18 cellular contexts compared by ENCODE assay signal in genomic region chr16:12567602-12568001, GRCh38.
DNase-seq lines count a peak whose midpoint lies in the region; ATAC-seq lines count a peak whose summit lies in the region.
"Had no signal": no experiment of that assay in that cellular context is flagged by ENCODE, and none has a peak within 500 bp of the region (broad histone marks: within the 10 kb centered on the region; RNA-seq: fewer than 3 reads in every experiment).

No MANE protein-coding gene starts in this region.

- no peak overlapping the region for H3K4me3 Mint-ChIP-seq in activated CD4-positive, alpha-beta T cell treated with anti-CD3 and anti-CD28 coated beads for 36 hours
- H3K4me3 Mint-ChIP-seq in stimulated activated naive CD8-positive, alpha-beta T cell treated with anti-CD3 and anti-CD28 coated beads, Interleukin-15, amount 100 ng/mL, for 72 hours = no peak overlapping the region
- H3K4me3 Mint-ChIP-seq in activated T-helper 1 cell treated with anti-CD3 and anti-CD28 coated beads, Interleukin-12 subunit alpha, Interleukin-12 subunit beta, Interleukin-2, Interleukin-4 antibody, amounts not matched to agents 30 ng/mL and 10 ng/mL and 1 ng/mL, durations not matched to agents 14 hours and 24 hours and 36 hours = no peak overlapping the region
- H3K4me3 Mint-ChIP-seq: H9 had no signal

- no peaks in the 10 kb centered on the region for H3K27me3 Mint-ChIP-seq in activated CD4-positive, alpha-beta T cell treated with anti-CD3 and anti-CD28 coated beads for 36 hours
- H3K27me3 Mint-ChIP-seq in stimulated activated naive CD8-positive, alpha-beta T cell treated with anti-CD3 and anti-CD28 coated beads, Interleukin-15, amount 100 ng/mL, for 72 hours = no peaks in the 10 kb centered on the region
- no peaks in the 10 kb centered on the region for H3K27me3 Mint-ChIP-seq in activated T-helper 1 cell treated with anti-CD3 and anti-CD28 coated beads, Interleukin-12 subunit alpha, Interleukin-12 subunit beta, Interleukin-2, Interleukin-4 antibody, amounts not matched to agents 30 ng/mL and 10 ng/mL and 1 ng/mL, durations not matched to agents 14 hours and 24 hours and 36 hours (ENCODE audit: insufficient read depth)

- H3K4me1 Mint-ChIP-seq in activated CD4-positive, alpha-beta T cell treated with anti-CD3 and anti-CD28 coated beads for 36 hours = peaks cover 31% of the 10 kb centered on the region
- H3K4me1 Mint-ChIP-seq in stimulated activated naive CD8-positive, alpha-beta T cell treated with anti-CD3 and anti-CD28 coated beads, Interleukin-15, amount 100 ng/mL, for 72 hours = peaks cover 34% of the 10 kb centered on the region
- peaks cover 35% of the 10 kb centered on the region for H3K4me1 Mint-ChIP-seq in activated T-helper 1 cell treated with anti-CD3 and anti-CD28 coated beads, Interleukin-12 subunit alpha, Interleukin-12 subunit beta, Interleukin-2, Interleukin-4 antibody, amounts not matched to agents 30 ng/mL and 10 ng/mL and 1 ng/mL, durations not matched to agents 14 hours and 24 hours and 36 hours (ENCODE audit: low read depth)

- CTCF ChIA-PET in activated CD4-positive, alpha-beta T cell treated with anti-CD3 and anti-CD28 coated beads for 36 hours (lab: Charles Lee) = interaction anchor here (0.6 to 1.2 kb wide), 3 partner anchors 28 to 488 kb away, joined by 3 read pairs; no protein-coding TSS in a partner anchor

- DNase-seq in activated CD4-positive, alpha-beta T cell treated with anti-CD3 and anti-CD28 coated beads for 36 hours = no peak
- no peak for DNase-seq in activated CD4-positive, alpha-beta T cell treated with anti-CD3 and anti-CD28 coated beads, Interleukin-2, amount 50 U/mL, for 1 hour
- no peak for DNase-seq in stimulated activated naive CD8-positive, alpha-beta T cell treated with anti-CD3 and anti-CD28 coated beads, Interleukin-15, amount 100 ng/mL, for 72 hours
- no peak for DNase-seq in stimulated activated naive CD8-positive, alpha-beta T cell treated with anti-CD3 and anti-CD28 coated beads, Interleukin-15, Interleukin-2, amounts not matched to agents 100 U/mL and 50 U/mL, for 24 hours
- no peak for DNase-seq in activated T-helper 1 cell treated with anti-CD3 and anti-CD28 coated beads, Interleukin-12 subunit alpha, Interleukin-12 subunit beta, Interleukin-2, Interleukin-4 antibody, amounts not matched to agents 30 ng/mL and 10 ng/mL and 1 ng/mL, durations not matched to agents 14 hours and 24 hours and 36 hours (ENCODE audit: low spot score)
- DNase-seq in NCI-H345 treated with DMSO at 0.1 percent for 48 hours (lab: John Stamatoyannopoulos, UW; ENCODE audit: unreplicated experiment) = no peak
- DNase-seq in cortex of kidney (lab: John Stamatoyannopoulos, UW) = no peak
- no peak for DNase-seq in activated gamma-delta T cell (lab: John Stamatoyannopoulos, UW)
- DNase-seq: 8988T, GDM1, H9, Karpas-422, MG63, NCI-H1092, NCI-H2081 treated with DMSO at 0.1 percent for 48 hours, NCI-H524, PC-9 had no signal

- POLR2A ChIA-PET in activated CD4-positive, alpha-beta T cell treated with anti-CD3 and anti-CD28 coated beads for 36 hours (lab: Charles Lee) = no interaction called here

- peak; percentile 24 for ATAC-seq in activated CD4-positive, alpha-beta T cell treated with anti-CD3 and anti-CD28 coated beads for 36 hours
- peak; percentile 31 for ATAC-seq in stimulated activated naive CD8-positive, alpha-beta T cell treated with anti-CD3 and anti-CD28 coated beads, Interleukin-15, amount 100 ng/mL, for 72 hours
- no peak for ATAC-seq in stimulated activated naive CD8-positive, alpha-beta T cell treated with anti-CD3 and anti-CD28 coated beads, Interleukin-15, Interleukin-2, amounts not matched to agents 100 U/mL and 50 U/mL, for 24 hours
- ATAC-seq: GM12878 had no signal

- peaks cover 12% of the 10 kb centered on the region for H3K9me3 Mint-ChIP-seq in activated CD4-positive, alpha-beta T cell treated with anti-CD3 and anti-CD28 coated beads for 36 hours (ENCODE audit: low read depth)
- H3K9me3 Mint-ChIP-seq in stimulated activated naive CD8-positive, alpha-beta T cell treated with anti-CD3 and anti-CD28 coated beads, Interleukin-15, amount 100 ng/mL, for 72 hours = peaks cover 4 to 27% of the 10 kb centered on the region in 2 donors
- peaks cover 24% of the 10 kb centered on the region for H3K9me3 Mint-ChIP-seq in activated T-helper 1 cell treated with anti-CD3 and anti-CD28 coated beads, Interleukin-12 subunit alpha, Interleukin-12 subunit beta, Interleukin-2, Interleukin-4 antibody, amounts not matched to agents 30 ng/mL and 10 ng/mL and 1 ng/mL, durations not matched to agents 14 hours and 24 hours and 36 hours

- intact Hi-C loops in activated CD4-positive, alpha-beta T cell treated with anti-CD3 and anti-CD28 coated beads for 36 hours (cut with DNase I, micrococcal nuclease) = no loop called here
- intact Hi-C loops in activated T-helper 1 cell treated with anti-CD3 and anti-CD28 coated beads, Interleukin-12 subunit alpha, Interleukin-12 subunit beta, Interleukin-2, Interleukin-4 antibody, amounts not matched to agents 30 ng/mL and 10 ng/mL and 1 ng/mL, durations not matched to agents 14 hours and 24 hours and 36 hours (cut with micrococcal nuclease) = no loop called here

- H3K36me3 Mint-ChIP-seq in activated CD4-positive, alpha-beta T cell treated with anti-CD3 and anti-CD28 coated beads for 36 hours (ENCODE audit: low read depth) = peaks cover 29% of the 10 kb centered on the region
- peaks cover 70% of the 10 kb centered on the region for H3K36me3 Mint-ChIP-seq in activated T-helper 1 cell treated with anti-CD3 and anti-CD28 coated beads, Interleukin-12 subunit alpha, Interleukin-12 subunit beta, Interleukin-2, Interleukin-4 antibody, amounts not matched to agents 30 ng/mL and 10 ng/mL and 1 ng/mL, durations not matched to agents 14 hours and 24 hours and 36 hours (ENCODE audit: low read depth)

- H3K27ac Mint-ChIP-seq in activated CD4-positive, alpha-beta T cell treated with anti-CD3 and anti-CD28 coated beads for 36 hours = no peak overlapping the region
- peak overlapping the region in 1 of 2 donors; percentile 15 for H3K27ac Mint-ChIP-seq in stimulated activated naive CD8-positive, alpha-beta T cell treated with anti-CD3 and anti-CD28 coated beads, Interleukin-15, amount 100 ng/mL, for 72 hours
- peak overlapping the region; percentile 67 for H3K27ac Mint-ChIP-seq in activated T-helper 1 cell treated with anti-CD3 and anti-CD28 coated beads, Interleukin-12 subunit alpha, Interleukin-12 subunit beta, Interleukin-2, Interleukin-4 antibody, amounts not matched to agents 30 ng/mL and 10 ng/mL and 1 ng/mL, durations not matched to agents 14 hours and 24 hours and 36 hours
